16 cellular contexts compared by ENCODE assay signal in the genomic region with DNA sequence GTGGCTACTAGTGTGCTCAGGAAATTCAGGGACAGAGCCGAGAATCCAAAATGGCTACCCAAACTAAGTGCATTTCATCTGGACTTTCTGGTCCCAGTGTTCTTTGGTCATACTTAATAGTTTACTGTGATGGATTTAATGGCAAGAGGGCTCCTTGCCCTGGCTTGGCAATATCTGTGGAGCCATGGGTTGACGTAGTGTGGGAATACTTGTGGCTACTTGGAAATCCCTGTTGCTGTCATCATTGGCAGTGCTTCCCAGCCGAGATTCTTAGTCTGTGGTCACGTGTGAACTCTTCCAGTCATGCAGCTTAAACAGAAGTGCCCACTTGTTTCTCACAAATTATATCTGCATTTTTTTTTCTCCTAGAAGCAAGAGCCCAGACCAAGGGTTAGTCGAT.
DNase-seq lines count a peak whose midpoint lies in the region; ATAC-seq and TF ChIP-seq lines count a peak whose summit lies in the region.
"Had no signal": no experiment of that assay in that cellular context is flagged by ENCODE, and none has a peak within 500 bp of the region (broad histone marks: within the 10 kb centered on the region; RNA-seq: fewer than 3 reads in every experiment).

No MANE protein-coding gene starts in this region.

- H3K9me3 Mint-ChIP-seq in type B pancreatic cell = no peaks in the 10 kb centered on the region
- H3K9me3 Mint-ChIP-seq: central memory CD8-positive, alpha-beta T cell; naive thymus-derived CD4-positive, alpha-beta T cell had no signal

- WGBS in psoas muscle, 3 donors = 29 to 40% (median 35%) methylated on average over 5 of the region's 5 CpGs

- H3K4me1 ChIP-seq in psoas muscle = no peaks in the 10 kb centered on the region
- H3K4me1 ChIP-seq: right lobe of liver had no signal

- no peaks in the 10 kb centered on the region for H3K36me3 ChIP-seq in psoas muscle (ENCODE audit: insufficient read depth in 1 of 2, low read depth in 1 of 2)
- H3K36me3 ChIP-seq: right lobe of liver had no signal

- ATAC-seq in psoas muscle (peak; percentile 40 to 77 (median 72)), GM21367 (IDR thresholded peaks at IDR 0.05; ENCODE audit: unreplicated experiment) (no peak), HG03280 (IDR thresholded peaks at IDR 0.05; ENCODE audit: unreplicated experiment) (no peak)
- ATAC-seq: left colon; naive thymus-derived CD4-positive, alpha-beta T cell; right lobe of liver; stimulated activated naive CD8-positive, alpha-beta T cell treated with anti-CD3 and anti-CD28 coated beads, Interleukin-15, Interleukin-2, amounts not matched to agents 100 U/mL and 50 U/mL, for 24 hours had no signal

- no peak overlapping the region for H3K27ac Mint-ChIP-seq in type B pancreatic cell
- H3K27ac Mint-ChIP-seq: naive thymus-derived CD4-positive, alpha-beta T cell had no signal

- TF ChIP-seq CTCF in fibroblast of the aortic adventitia (IDR thresholded peaks at IDR 0.05; ENCODE audit: insufficient read depth, low read length) (no peak), psoas muscle (IDR thresholded peaks at IDR 0.05) (no peak), type B pancreatic cell (conservative IDR thresholded peaks at IDR 0.05) (no peak)

- H3K36me3 Mint-ChIP-seq in type B pancreatic cell = no peaks in the 10 kb centered on the region

- DNase-seq in AG08396 (ENCODE audit: low spot score) = peak; percentile 70
- peak; percentile 93 for DNase-seq in M059J (ENCODE audit: low read depth)
- DNase-seq in fibroblast of the aortic adventitia (ENCODE audit: low read depth) = peak; percentile 90
- peak; percentile 35 to 65 for DNase-seq in psoas muscle
- no peak for DNase-seq in activated naive CD4-positive, alpha-beta T cell treated with Interleukin-2 at 50 U/mL for 16 hours
- no peak for DNase-seq in type B pancreatic cell (ENCODE audit: extremely low spot score, unreplicated experiment)
- DNase-seq: activated naive CD4-positive, alpha-beta T cell; AML-193; DMS 273 treated with DMSO at 0.1 percent for 48 hours; left colon; naive thymus-derived CD4-positive, alpha-beta T cell; right lobe of liver; stimulated activated naive CD8-positive, alpha-beta T cell treated with anti-CD3 and anti-CD28 coated beads, Interleukin-15, Interleukin-2, amounts not matched to agents 100 U/mL and 50 U/mL, for 24 hours had no signal

- H3K4me3 Mint-ChIP-seq in type B pancreatic cell = no peak overlapping the region
- H3K4me3 Mint-ChIP-seq: central memory CD8-positive, alpha-beta T cell; naive thymus-derived CD4-positive, alpha-beta T cell had no signal

- no peak overlapping the region for H3K4me3 ChIP-seq in fibroblast of the aortic adventitia (ENCODE audit: low read depth, low read length)
- no peak overlapping the region for H3K4me3 ChIP-seq in psoas muscle
- H3K4me3 ChIP-seq: right lobe of liver had no signal

- no peak overlapping the region for H3K27ac ChIP-seq in psoas muscle
- H3K27ac ChIP-seq: right lobe of liver had no signal

- no peaks in the 10 kb centered on the region for H3K9me3 ChIP-seq in psoas muscle
- H3K9me3 ChIP-seq: right lobe of liver had no signal

- no peaks in the 10 kb centered on the region for H3K27me3 ChIP-seq in psoas muscle (ENCODE audit: insufficient read depth in 3 of 3, low read length in 2 of 3)
- H3K27me3 ChIP-seq: right lobe of liver had no signal

- peaks cover 16% of the 10 kb centered on the region for H3K4me1 Mint-ChIP-seq in type B pancreatic cell (ENCODE audit: unreplicated experiment)
- H3K4me1 Mint-ChIP-seq: central memory CD8-positive, alpha-beta T cell; naive thymus-derived CD4-positive, alpha-beta T cell had no signal

- no peaks in the 10 kb centered on the region for H3K27me3 Mint-ChIP-seq in type B pancreatic cell
- H3K27me3 Mint-ChIP-seq: central memory CD8-positive, alpha-beta T cell; naive thymus-derived CD4-positive, alpha-beta T cell had no signal

- intact Hi-C loops in psoas muscle (cut with DNase I) = no loop called here

Comparison
In these comparisons a context has a peak if more than half of its experiments do, and no peak if none do; other contexts are left out.
1. DNase-seq: peak in AG08396 (single experiment), M059J (single experiment), fibroblast of the aortic adventitia (single experiment) and psoas muscle (2 of 2); none in activated naive CD4-positive, alpha-beta T cell treated with Interleukin-2 at 50 U/mL for 16 hours (single experiment) and type B pancreatic cell (single experiment).
2. ATAC-seq: peak in psoas muscle (4 of 4); none in GM21367 (single experiment) and HG03280 (single experiment).